ENCODE assay signal across 8 cellular contexts in genomic region chr20:63627700-63628245, GRCh38. TPM values are rescaled to one million over a fixed set of nuclear protein-coding genes. Genes with fewer than 3 reads are reported as not detected.
DNase-seq lines count a peak whose midpoint lies in the region; ATAC-seq and TF ChIP-seq lines count a peak whose summit lies in the region.

No MANE protein-coding gene starts in this region.

- no peaks in the 10 kb centered on the region for H3K9me3 Mint-ChIP-seq in dendritic cell treated with granulocyte-macrophage colony-stimulating factor and Interleukin-4, amounts not matched to agents 40 ng/mL and 50 ng/mL, for 4 days

- no peaks in the 10 kb centered on the region for H3K9me3 ChIP-seq in mucosa of descending colon

- H3K4me3 ChIP-seq in LNCaP clone FGC (ENCODE audit: low read depth, low read length) (peak overlapping the region; percentile 98), mucosa of descending colon (peak overlapping the region; percentile 90)

- no peak for DNase-seq in LNCaP clone FGC (ENCODE audit: low read depth)
- peak in 1 of 3 donors; percentile 73 for DNase-seq in mucosa of descending colon
- no peak for DNase-seq in NCI-H1694 (lab: John Stamatoyannopoulos, UW)
- DNase-seq in stimulated activated CD4-positive, alpha-beta T cell treated with anti-CD3 and anti-CD28 coated beads, Interleukin-2, amount 100 ng/mL, for 24 hours: no peak
- DNase-seq in NCI-H1105 treated with DMSO at 0.1 percent for 48 hours (lab: John Stamatoyannopoulos, UW): no peak

- H3K27ac Mint-ChIP-seq in dendritic cell treated with granulocyte-macrophage colony-stimulating factor and Interleukin-4, amounts not matched to agents 40 ng/mL and 50 ng/mL, for 4 days: peak overlapping the region; percentile 88

- no peaks in the 10 kb centered on the region for H3K27me3 Mint-ChIP-seq in dendritic cell treated with granulocyte-macrophage colony-stimulating factor and Interleukin-4, amounts not matched to agents 40 ng/mL and 50 ng/mL, for 4 days

- intact Hi-C loops in dendritic cell treated with granulocyte-macrophage colony-stimulating factor and Interleukin-4, amounts not matched to agents 40 ng/mL and 50 ng/mL, for 4 days (cut with micrococcal nuclease): loop anchor here (2.0 to 5.0 kb wide), 2 partner anchors 61 to 90 kb away; partner anchors contain the start of gene PTK6
- intact Hi-C loops in mucosa of descending colon (cut with DNase I, micrococcal nuclease): no loop called here

- H3K27ac ChIP-seq in 22Rv1: peak overlapping the region; percentile 94

- H3K4me1 Mint-ChIP-seq in dendritic cell treated with granulocyte-macrophage colony-stimulating factor and Interleukin-4, amounts not matched to agents 40 ng/mL and 50 ng/mL, for 4 days (ENCODE audit: low read depth): peaks cover 48% of the 10 kb centered on the region

- peak; percentile 34 for ATAC-seq in mucosa of descending colon
- no peak for ATAC-seq in GM21737 (IDR thresholded peaks at IDR 0.05; ENCODE audit: unreplicated experiment)

- TF ChIP-seq CTCF in 22Rv1 (IDR thresholded peaks at IDR 0.05) (no peak), LNCaP clone FGC (IDR thresholded peaks at IDR 0.05; ENCODE audit: control insufficient read depth, extremely low read depth, insufficient read depth) (no peak), mucosa of descending colon (IDR thresholded peaks at IDR 0.05) (no peak)

- H3K36me3 ChIP-seq in mucosa of descending colon (ENCODE audit: low read depth): no peaks in the 10 kb centered on the region

- peaks cover 35% of the 10 kb centered on the region for H3K36me3 Mint-ChIP-seq in dendritic cell treated with granulocyte-macrophage colony-stimulating factor and Interleukin-4, amounts not matched to agents 40 ng/mL and 50 ng/mL, for 4 days (ENCODE audit: low read depth)

- H3K4me1 ChIP-seq in mucosa of descending colon (ENCODE audit: low read depth): peaks cover 10% of the 10 kb centered on the region

- peak overlapping the region; percentile 98 for H3K4me3 Mint-ChIP-seq in dendritic cell treated with granulocyte-macrophage colony-stimulating factor and Interleukin-4, amounts not matched to agents 40 ng/mL and 50 ng/mL, for 4 days

RNA-seq across cellular contexts. Expression of gene GMEB2, which starts 0.9 kb away (rescaled TPM):
- total RNA-seq in mucosa of descending colon: 10 to 100 TPM; 10.3 to 12.8 (median 11.4) TPM

RNA-seq across cellular contexts. Expression of gene STMN3, which starts 25.5 kb away (rescaled TPM):
- 10 to 100 TPM in 1 of 3 donors, 1 to 10 TPM in 2; 2.7 to 19.7 (median 6.7) TPM for total RNA-seq in mucosa of descending colon

RNA-seq across cellular contexts. Expression of gene RTEL1, which starts 30.3 kb away (rescaled TPM):
- total RNA-seq in mucosa of descending colon: 10 to 100 TPM; 23.5 to 42.8 (median 34.2) TPM

RNA-seq across cellular contexts. Expression of gene HELZ2, which starts 53.7 kb away (rescaled TPM):
- total RNA-seq in mucosa of descending colon: 10 to 100 TPM; 35.4 to 49.3 (median 36.2) TPM
